Comparison of ENCODE assay signal across 11 cellular contexts in genomic region chr14:98984719-98985041, GRCh38.
DNase-seq lines count a peak whose midpoint lies in the region; TF ChIP-seq lines count a peak whose summit lies in the region.
"Had no signal": no experiment of that assay in that cellular context is flagged by ENCODE, and none has a peak within 500 bp of the region (broad histone marks: within the 10 kb centered on the region; RNA-seq: fewer than 3 reads in every experiment).

No MANE protein-coding gene starts in this region.

- no peak for TF ChIP-seq CTCF in stomach (IDR thresholded peaks at IDR 0.05)

- 51 to 77% (median 69%) methylated on average over 6 to 7 of the region's 7 CpGs for WGBS in stomach, 5 donors

- no peak overlapping the region for H3K4me3 ChIP-seq in stomach
- H3K4me3 ChIP-seq: ovary had no signal

- H3K4me1 ChIP-seq in stomach: no peaks in the 10 kb centered on the region

- intact Hi-C loops in stomach (cut with DNase I; ENCODE audit: low total_unique reads): no loop called here

- H3K27me3 ChIP-seq in stomach: no peaks in the 10 kb centered on the region
- H3K27me3 ChIP-seq: ovary had no signal

- H3K9me3 ChIP-seq in stomach: peaks cover 0 to under 1% (median 0%) of the 10 kb centered on the region in 4 donors
- H3K9me3 ChIP-seq: ovary, SK-N-SH had no signal

- no peak for TF ChIP-seq EP300 in stomach (IDR thresholded peaks at IDR 0.05)

- no peaks in the 10 kb centered on the region for H3K36me3 ChIP-seq in stomach
- H3K36me3 ChIP-seq: ovary had no signal

- DNase-seq in activated CD4-positive, alpha-beta T cell treated with anti-CD3 and anti-CD28 coated beads for 48 hours: peak; percentile 75
- peak; percentile 47 for DNase-seq in activated gamma-delta T cell treated with anti-CD3 and anti-CD28 coated beads, Interleukin-2, amount 50 U/mL, for 16 hours (ENCODE audit: low read depth)
- DNase-seq in stimulated activated CD4-positive, alpha-beta T cell treated with anti-CD3 and anti-CD28 coated beads, Interleukin-12 subunit alpha, Interleukin-12 subunit beta, amount 100 ng/mL, for 48 hours (ENCODE audit: low read depth in 2 of 3, low spot score in 1 of 3): peak; percentile 45 to 47 (median 45)
- DNase-seq in stomach (peak; percentile 34), ecto neural progenitor cell (ENCODE audit: low spot score) (no peak), Ammon's horn (ENCODE audit: low spot score) (no peak), inferior parietal cortex (ENCODE audit: extremely low spot score) (no peak), NCI-H2029 (lab: John Stamatoyannopoulos, UW) (no peak)
- DNase-seq: NCI-H2171, ovary, SK-N-SH had no signal

- TF ChIP-seq POLR2A in stomach (IDR thresholded peaks at IDR 0.05): no peak

- peak overlapping the region in 1 of 5 donors; percentile 27 for H3K27ac ChIP-seq in stomach
- H3K27ac ChIP-seq: ovary had no signal

Comparison
In these comparisons a context has a peak if more than half of its experiments do, and no peak if none do; other contexts are left out.
1. DNase-seq: peak in activated CD4-positive, alpha-beta T cell treated with anti-CD3 and anti-CD28 coated beads for 48 hours (single experiment), activated gamma-delta T cell treated with anti-CD3 and anti-CD28 coated beads, Interleukin-2, amount 50 U/mL, for 16 hours (single experiment), stimulated activated CD4-positive, alpha-beta T cell treated with anti-CD3 and anti-CD28 coated beads, Interleukin-12 subunit alpha, Interleukin-12 subunit beta, amount 100 ng/mL, for 48 hours (3 of 3) and stomach (single experiment); none in ecto neural progenitor cell (single experiment), Ammon's horn (single experiment), inferior parietal cortex (single experiment) and NCI-H2029 (single experiment).